In genomic region chr7:153002164-153002563, GRCh38 we compare ENCODE assay signal across 1 cellular context.
TF ChIP-seq lines count a peak whose summit lies in the region.

No MANE protein-coding gene starts in this region.

TF ChIP-seq in GM23338, 12 proteins besides CTCF, POLR2A, EP300 and RAD21 (continued from another document):
- TF ChIP-seq ZNF462 (CRISPR knock-in tag; IDR thresholded peaks at IDR 0.05) (peak; percentile 54; the same call in 1 of the 2 replicates), EZH2phosphoT487 (IDR thresholded peaks at IDR 0.05; ENCODE audit: unreplicated experiment) (no peak), POLR2AphosphoS5 (IDR thresholded peaks at IDR 0.05; ENCODE audit: low read depth) (no peak)
